14 cellular contexts compared by ENCODE assay signal in genomic region chr7:130243486-130243885, GRCh38. TPM values are rescaled to one million over a fixed set of nuclear protein-coding genes. Genes with fewer than 3 reads are reported as not detected.
A peak's percentile ranks its signal among the peaks of the same experiment; 100 is the strongest.
DNase-seq lines count a peak whose midpoint lies in the region; ATAC-seq, FAIRE-seq and TF ChIP-seq lines count a peak whose summit lies in the region.
"Not testable (repeated sequence)": the region's sequence is repeated elsewhere in the genome, so short reads cannot be mapped to it uniquely, and the experiment has no call there.
"Had no signal": no experiment of that assay in that cellular context is flagged by ENCODE, and none has a peak within 500 bp of the region (broad histone marks: within the 10 kb centered on the region; RNA-seq: fewer than 3 reads in every experiment).

No MANE protein-coding gene starts in this region.

- in situ Hi-C loops in astrocyte of the spinal cord (cut with HindIII; ENCODE audit: low sequenced_read_pairs) = not testable (repeated sequence)

- TF ChIP-seq CTCF in astrocyte of the spinal cord (IDR thresholded peaks at IDR 0.05; ENCODE audit: low read depth, low read length); fibroblast of lung (conservative IDR thresholded peaks at IDR 0.05 in 1 of 2, IDR thresholded peaks at IDR 0.05 in 1 of 2; ENCODE audit: low read depth in 1 of 2, low read length in 2 of 2): not testable (repeated sequence)

- H2AFZ ChIP-seq in fibroblast of lung (ENCODE audit: low read length) = not testable (repeated sequence)

- H3K9ac ChIP-seq in fibroblast of lung (ENCODE audit: insufficient read depth, low read length) = not testable (repeated sequence)

- H3K9me3 Mint-ChIP-seq in activated CD4-positive, alpha-beta T cell treated with anti-CD3 and anti-CD28 coated beads for 36 hours (ENCODE audit: low read depth) = not testable (repeated sequence)

- DNase-seq in ELR (ENCODE audit: low read depth) (peak; percentile 10), LHCN-M2 (ENCODE audit: low read depth) (peak; percentile 15), NCI-H446 treated with DMSO at 0.1 percent for 48 hours (lab: John Stamatoyannopoulos, UW) (peak; percentile 71), astrocyte of the spinal cord (ENCODE audit: low read depth, low spot score) (peak; percentile 14), fibroblast of lung (ENCODE audit: low read depth in 2 of 2) (peak; percentile 29 to 64), iris pigment epithelial cell (ENCODE audit: low read depth) (peak; percentile 10), small intestine (peak; percentile 10)
- DNase-seq in activated CD4-positive, alpha-beta T cell treated with anti-CD3 and anti-CD28 coated beads for 36 hours = not testable (repeated sequence)

- not testable (repeated sequence) for H3K27ac ChIP-seq in fibroblast of lung (ENCODE audit: insufficient read depth, low read length); small intestine (ENCODE audit: low read depth in 1 of 2, low read length in 1 of 2)

- not testable (repeated sequence) for ATAC-seq in activated CD4-positive, alpha-beta T cell treated with anti-CD3 and anti-CD28 coated beads for 36 hours

- not testable (repeated sequence) for H3K36me3 Mint-ChIP-seq in activated CD4-positive, alpha-beta T cell treated with anti-CD3 and anti-CD28 coated beads for 36 hours (ENCODE audit: low read depth)

- not testable (repeated sequence) for H3K79me2 ChIP-seq in fibroblast of lung (ENCODE audit: control insufficient read depth, insufficient read depth, low read length)

- H3K4me1 Mint-ChIP-seq in activated CD4-positive, alpha-beta T cell treated with anti-CD3 and anti-CD28 coated beads for 36 hours = peaks cover 15% of the 10 kb centered on the region

- not testable (repeated sequence) for H3K4me3 Mint-ChIP-seq in activated CD4-positive, alpha-beta T cell treated with anti-CD3 and anti-CD28 coated beads for 36 hours

- H3K27me3 Mint-ChIP-seq in activated CD4-positive, alpha-beta T cell treated with anti-CD3 and anti-CD28 coated beads for 36 hours = not testable (repeated sequence)

- WGBS in small intestine, 3 donors = 7 to 9% (median 7%) methylated on average over 1 of the region's 1 CpG

- POLR2A ChIA-PET in activated CD4-positive, alpha-beta T cell treated with anti-CD3 and anti-CD28 coated beads for 36 hours (lab: Charles Lee) = not testable (repeated sequence)

- peak overlapping the region; percentile 47 for H3K27ac Mint-ChIP-seq in activated CD4-positive, alpha-beta T cell treated with anti-CD3 and anti-CD28 coated beads for 36 hours

- H3K9me3 ChIP-seq in fibroblast of lung (ENCODE audit: control insufficient read depth, insufficient read depth, low read depth, low read length); small intestine (ENCODE audit: control insufficient read depth, low read depth): not testable (repeated sequence)

- H3K4me2 ChIP-seq in fibroblast of lung (ENCODE audit: extremely low read depth, insufficient read depth, low read length) = not testable (repeated sequence)

- CTCF ChIA-PET in activated CD4-positive, alpha-beta T cell treated with anti-CD3 and anti-CD28 coated beads for 36 hours (lab: Charles Lee) = interaction anchor here (0.7 to 3.2 kb wide), 14 partner anchors 14 to 588 kb away, joined by 3 to 9 read pairs (median 3); partner anchors contain the start of gene TMEM209

- not testable (repeated sequence) for H3K27me3 ChIP-seq in fibroblast of lung (ENCODE audit: control insufficient read depth, insufficient read depth, low read length); small intestine (ENCODE audit: control insufficient read depth in 2 of 2, insufficient read depth in 2 of 2, low read length in 2 of 2)

- not testable (repeated sequence) for H3K36me3 ChIP-seq in fibroblast of lung (ENCODE audit: control insufficient read depth, insufficient read depth, low read length); small intestine (ENCODE audit: control insufficient read depth in 2 of 2, insufficient read depth in 2 of 2, low read length in 2 of 2)

- H4K20me1 ChIP-seq in fibroblast of lung (ENCODE audit: control insufficient read depth, extremely low read depth, insufficient read depth, low read length) = not testable (repeated sequence)

- intact Hi-C loops in activated CD4-positive, alpha-beta T cell treated with anti-CD3 and anti-CD28 coated beads for 36 hours (cut with DNase I, micrococcal nuclease) = loop anchor here (2.0 to 10.0 kb wide), 7 partner anchors 33 to 589 kb away; partner anchors contain the start of gene KLHDC10 (in 1 of the 2)

- H3K4me3 ChIP-seq in astrocyte of the spinal cord (ENCODE audit: low read depth, low read length); fibroblast of lung (replicated peaks in 1 of 4; ENCODE audit: control extremely low read depth in 1 of 4, insufficient read depth in 1 of 4, low read depth in 3 of 4, low read length in 4 of 4); small intestine (ENCODE audit: low read depth in 1 of 2, low read length in 2 of 2): not testable (repeated sequence)

- not testable (repeated sequence) for FAIRE-seq in small intestine (lab: Jason Lieb, UNC)

- H3K4me1 ChIP-seq in fibroblast of lung (ENCODE audit: control insufficient read depth, extremely low read depth, insufficient read depth, low read length); small intestine (ENCODE audit: control insufficient read depth in 2 of 2, insufficient read depth in 1 of 2, low read depth in 1 of 2, low read length in 1 of 2): not testable (repeated sequence)

RNA-seq across cellular contexts. Expression of gene CPA2, which starts 23.2 kb away (rescaled TPM):
- total RNA-seq in LHCN-M2 (2014; rRNA removed) (not detected in 2 replicates), fibroblast of lung (under 0.01 TPM in 1 of 2 replicates, not detected in the other)
- not detected for polyA plus RNA-seq in LHCN-M2 (2012)
- under 1 TPM in 1 of 2 experiments, not detected in 1; 0.18 TPM for total RNA-seq in activated CD4-positive, alpha-beta T cell treated with anti-CD3 and anti-CD28 coated beads for 36 hours
- polyA plus RNA-seq in fibroblast of lung (0.06 TPM in 1 of 2 replicates, not detected in the other), small intestine (10 to 100 TPM; 12.9 to 25.4 (median 14.1) TPM)
- polyA plus RNA-seq in fibroblast of lung (2012) = 0.15 TPM in 1 of 2 replicates, not detected in the other
- not detected in 2 replicates for polyA minus RNA-seq in fibroblast of lung (ENCODE audit: low replicate concordance)
- total RNA-seq: H1, HFFc6, HT1080, SK-MEL-5 had no signal

RNA-seq across cellular contexts. Expression of gene SSMEM1, which starts 35.8 kb away (rescaled TPM):
- total RNA-seq in LHCN-M2 (2014; rRNA removed) (0.11 and 0.13 TPM in 2 replicates), fibroblast of lung (not detected in 2 replicates)
- polyA plus RNA-seq in LHCN-M2 (2012) = not detected
- not detected for total RNA-seq in activated CD4-positive, alpha-beta T cell treated with anti-CD3 and anti-CD28 coated beads for 36 hours
- polyA plus RNA-seq in fibroblast of lung (not detected in 2 replicates), small intestine (not detected)
- polyA plus RNA-seq in fibroblast of lung (2012) = not detected in 2 replicates
- polyA minus RNA-seq in fibroblast of lung (ENCODE audit: low replicate concordance) = not detected in 2 replicates
- total RNA-seq: A673, Caco-2, H1, HFFc6, HT1080 had no signal
- polyA plus RNA-seq: H1 had no signal

RNA-seq across cellular contexts. Expression of gene TMEM209, which starts 38.3 kb away (rescaled TPM):
- total RNA-seq in LHCN-M2 (2014; rRNA removed) (23.5 and 24.6 TPM in 2 replicates), fibroblast of lung (9.5 and 9.7 TPM in 2 replicates)
- polyA plus RNA-seq in LHCN-M2 (2012) = 7.1 TPM
- 10 to 100 TPM; 41.0 to 57.0 TPM for total RNA-seq in activated CD4-positive, alpha-beta T cell treated with anti-CD3 and anti-CD28 coated beads for 36 hours
- polyA plus RNA-seq in fibroblast of lung (15.1 and 20.8 TPM in 2 replicates), small intestine (10 to 100 TPM in 1 of 3 donors, 1 to 10 TPM in 2; 4.3 to 12.4 (median 5.6) TPM)
- 6.1 and 8.1 TPM in 2 replicates for polyA plus RNA-seq in fibroblast of lung (2012)
- polyA minus RNA-seq in fibroblast of lung (ENCODE audit: low replicate concordance) = 24.1 and 29.8 TPM in 2 replicates

RNA-seq across cellular contexts. Expression of gene CPA4, which starts 49.5 kb away (rescaled TPM):
- total RNA-seq in LHCN-M2 (2014; rRNA removed) (90.5 and 118 TPM in 2 replicates), fibroblast of lung (6.4 and 20.0 TPM in 2 replicates)
- polyA plus RNA-seq in LHCN-M2 (2012) = 238 TPM
- total RNA-seq in activated CD4-positive, alpha-beta T cell treated with anti-CD3 and anti-CD28 coated beads for 36 hours = not detected
- polyA plus RNA-seq in fibroblast of lung (31.5 and 48.3 TPM in 2 replicates), small intestine (under 1 TPM in 1 of 3 donors, not detected in 2; 0.09 TPM)
- 18.7 and 31.0 TPM in 2 replicates for polyA plus RNA-seq in fibroblast of lung (2012)
- polyA minus RNA-seq in fibroblast of lung (ENCODE audit: low replicate concordance) = 37.6 and 39.8 TPM in 2 replicates
- total RNA-seq: A673, H1 had no signal
